In genomic region chr7:157273208-157274202, GRCh38 we compare ENCODE assay signal across 1 cellular context.
TF ChIP-seq lines count a peak whose summit lies in the region.

No MANE protein-coding gene starts in this region.

TF ChIP-seq in HepG2, 621 proteins besides CTCF, POLR2A, EP300 and RAD21 (continued from another document and continues in another):
- TF ChIP-seq BCLAF1 (IDR thresholded peaks at IDR 0.05) (no peak), SETDB1 (CRISPR knock-in tag; IDR thresholded peaks at IDR 0.05; ENCODE audit: borderline replicate concordance) (peak; percentile 50; the same call in 1 of the 2 replicates), ISL2 (CRISPR knock-in tag; IDR thresholded peaks at IDR 0.05) (peak; percentile 47; the same call in 1 of the 2 replicates), NRL (CRISPR knock-in tag; IDR thresholded peaks at IDR 0.05; ENCODE audit: borderline replicate concordance) (peak; percentile 74; the same call in 1 of the 2 replicates), TCF12 (IDR thresholded peaks at IDR 0.05) (no peak), TCF12 (CRISPR knock-in tag; IDR thresholded peaks at IDR 0.05) (no peak), FOXA1 (IDR thresholded peaks at IDR 0.05) (no peak), FOXA1 (CRISPR knock-in tag; IDR thresholded peaks at IDR 0.05) (peak; percentile 31; the same call in 1 of the 2 replicates), ZNF607 (CRISPR knock-in tag; IDR thresholded peaks at IDR 0.05; ENCODE audit: borderline replicate concordance) (no peak), MYC (CRISPR knock-in tag; IDR thresholded peaks at IDR 0.05; ENCODE audit: borderline replicate concordance) (peak; percentile 88; the same call in 1 of the 2 replicates), ZNF205 (CRISPR knock-in tag; IDR thresholded peaks at IDR 0.05) (0 out of 2 replicates have a peak, but pooled peaks have one; percentile 45), AFF4 (CRISPR knock-in tag; IDR thresholded peaks at IDR 0.05) (no peak), ZNF234 (CRISPR knock-in tag; conservative IDR thresholded peaks at IDR 0.05) (no peak), JUN (CRISPR knock-in tag; IDR thresholded peaks at IDR 0.05) (no peak), GPN1 (CRISPR knock-in tag; IDR thresholded peaks at IDR 0.05; ENCODE audit: borderline replicate concordance) (no peak), HINFP (CRISPR knock-in tag; IDR thresholded peaks at IDR 0.05; ENCODE audit: low read depth) (peak; percentile 64), RBM39 (IDR thresholded peaks at IDR 0.05; ENCODE audit: low read depth, low read length, poor library complexity, severe bottlenecking) (peak; percentile 75), TBX2 (CRISPR knock-in tag; IDR thresholded peaks at IDR 0.05; ENCODE audit: borderline replicate concordance) (peak; percentile 49; the same call in 1 of the 2 replicates), MXD4 (CRISPR knock-in tag; IDR thresholded peaks at IDR 0.05) (peak; percentile 70), ZNF710 (CRISPR knock-in tag; IDR thresholded peaks at IDR 0.05; ENCODE audit: borderline replicate concordance) (0 out of 2 replicates have a peak, but pooled peaks have one; percentile 46), HMG20A (CRISPR knock-in tag; IDR thresholded peaks at IDR 0.05; ENCODE audit: borderline replicate concordance) (no peak), TIGD3 (CRISPR knock-in tag; IDR thresholded peaks at IDR 0.05; ENCODE audit: borderline replicate concordance) (no peak), GABPB1 (CRISPR knock-in tag; IDR thresholded peaks at IDR 0.05) (peak; percentile 67), GMEB1 (CRISPR knock-in tag; IDR thresholded peaks at IDR 0.05; ENCODE audit: borderline replicate concordance) (peak; percentile 29), HDAC2 (CRISPR knock-in tag; IDR thresholded peaks at IDR 0.05) (peak; percentile 33; the same call in 1 of the 2 replicates), MED1 (CRISPR knock-in tag; IDR thresholded peaks at IDR 0.05) (peak; percentile 34; the same call in 1 of the 2 replicates), KLF13 (CRISPR knock-in tag; IDR thresholded peaks at IDR 0.05) (no peak), ZNF841 (CRISPR knock-in tag; IDR thresholded peaks at IDR 0.05; ENCODE audit: borderline replicate concordance) (peak; percentile 26; the same call in 1 of the 2 replicates), ZNF101 (CRISPR knock-in tag; IDR thresholded peaks at IDR 0.05; ENCODE audit: borderline replicate concordance, low read depth) (no peak), E2F1 (CRISPR knock-in tag; IDR thresholded peaks at IDR 0.05) (no peak), ZHX2 (IDR thresholded peaks at IDR 0.05; ENCODE audit: low read depth) (no peak), ZHX2 (CRISPR knock-in tag; IDR thresholded peaks at IDR 0.05; ENCODE audit: borderline replicate concordance) (no peak), CSRNP1 (CRISPR knock-in tag; IDR thresholded peaks at IDR 0.05) (0 out of 2 replicates have a peak, but pooled peaks have one; percentile 32), ZNF549 (CRISPR knock-in tag; IDR thresholded peaks at IDR 0.05) (no peak)
